Comparison of ENCODE assay signal across 8 cellular contexts in genomic region chr12:69639400-69640016, GRCh38. TPM values are rescaled to one million over a fixed set of nuclear protein-coding genes. Genes with fewer than 3 reads are reported as not detected.
DNase-seq lines count a peak whose midpoint lies in the region; ATAC-seq lines count a peak whose summit lies in the region.

No MANE protein-coding gene starts in this region.

- no peak overlapping the region for H4K8ac ChIP-seq in mesenchymal stem cell (ENCODE audit: low read length)

- no peaks in the 10 kb centered on the region for H3K9me3 ChIP-seq in mesenchymal stem cell (ENCODE audit: control insufficient read depth, low read length)

- H3K36me3 ChIP-seq in mesenchymal stem cell (ENCODE audit: control insufficient read depth in 1 of 2, insufficient read depth in 2 of 2, low read depth in 1 of 2, low read length in 2 of 2) = no peaks in the 10 kb centered on the region

- no peak overlapping the region for H3K23ac ChIP-seq in mesenchymal stem cell (ENCODE audit: low read length in 2 of 2)

- no peak overlapping the region for H2BK15ac ChIP-seq in mesenchymal stem cell (ENCODE audit: low read depth, poor library complexity, severe bottlenecking)

- DNase-seq in AG20443 (ENCODE audit: low spot score) (peak; percentile 91), NCI-H510A (lab: John Stamatoyannopoulos, UW) (peak; percentile 29), dermis microvascular lymphatic vessel endothelial cell (ENCODE audit: low read depth in 2 of 2) (peak; percentile 39 to 69), mesenchymal stem cell (peak; percentile 69)
- DNase-seq in activated CD4-positive, alpha-beta T cell treated with anti-CD3 and anti-CD28 coated beads, Interleukin-2, amount 50 U/mL, for 1 hour = peak; percentile 54
- DNase-seq in stimulated activated CD8-positive, alpha-beta memory T cell treated with anti-CD3 and anti-CD28 coated beads, Interleukin-4, amount 100 ng/mL, for 24 hours (ENCODE audit: low read depth) = peak; percentile 25

- no peaks in the 10 kb centered on the region for H3K4me1 ChIP-seq in mesenchymal stem cell (ENCODE audit: control insufficient read depth, insufficient read depth, low read depth, low read length)

- H3K79me1 ChIP-seq in mesenchymal stem cell (replicated peaks; ENCODE audit: low read length, poor library complexity, severe bottlenecking) = no peaks in the 10 kb centered on the region

- 34% methylated on average over 7 of the region's 12 CpGs for WGBS in mesenchymal stem cell

- H4K91ac ChIP-seq in mesenchymal stem cell (ENCODE audit: low read length) = no peak overlapping the region

- no peak overlapping the region for H2AK5ac ChIP-seq in mesenchymal stem cell (ENCODE audit: low read length, severe bottlenecking)

- peak; percentile 75 for ATAC-seq in GM18519 (IDR thresholded peaks at IDR 0.05; ENCODE audit: low FRiP score, unreplicated experiment)
- ATAC-seq in HG03060 (IDR thresholded peaks at IDR 0.05; ENCODE audit: low read depth, unreplicated experiment) = peak; percentile 76

- H2BK12ac ChIP-seq in mesenchymal stem cell (ENCODE audit: low read length in 2 of 2) = no peak overlapping the region

- H3K18ac ChIP-seq in mesenchymal stem cell (ENCODE audit: low read depth in 1 of 2, low read length in 2 of 2) = no peak overlapping the region

- H3K4ac ChIP-seq in mesenchymal stem cell (ENCODE audit: low read depth in 1 of 2, low read length in 2 of 2) = no peak overlapping the region

- no peak overlapping the region for H2BK120ac ChIP-seq in mesenchymal stem cell (ENCODE audit: low read depth, low read length)

- H3K9ac ChIP-seq in mesenchymal stem cell (ENCODE audit: low read length) = peak overlapping the region; percentile 31

- H3K4me3 ChIP-seq in mesenchymal stem cell (ENCODE audit: insufficient read depth in 1 of 2, low read depth in 1 of 2, low read length in 2 of 2) = no peak overlapping the region

- no peak overlapping the region for H3K27ac ChIP-seq in mesenchymal stem cell (ENCODE audit: low read length, poor library complexity, severe bottlenecking)

- no peak overlapping the region for H3K14ac ChIP-seq in mesenchymal stem cell (ENCODE audit: low read length in 2 of 2)

- no peak overlapping the region for H2AFZ ChIP-seq in mesenchymal stem cell (ENCODE audit: low read depth, low read length)

- no peaks in the 10 kb centered on the region for H3K27me3 ChIP-seq in mesenchymal stem cell (ENCODE audit: control insufficient read depth in 1 of 2, insufficient read depth in 1 of 2, low read length in 2 of 2)

- H3K4me2 ChIP-seq in mesenchymal stem cell (ENCODE audit: low read length, poor library complexity, severe bottlenecking) = no peak overlapping the region

- no peak overlapping the region for H2BK5ac ChIP-seq in mesenchymal stem cell (ENCODE audit: low read depth, low read length, poor library complexity, severe bottlenecking)

RNA-seq across cellular contexts. Expression of gene LRRC10, which starts 28.8 kb away (rescaled TPM):
- total RNA-seq in dermis microvascular lymphatic vessel endothelial cell = not detected in 2 replicates
- polyA plus RNA-seq in mesenchymal stem cell (2013, experiment 1 of 2) = not detected
- not detected for polyA plus RNA-seq in mesenchymal stem cell (2013, experiment 2 of 2)

RNA-seq across cellular contexts. Expression of gene CCT2, which starts 54.2 kb away (rescaled TPM):
- total RNA-seq in dermis microvascular lymphatic vessel endothelial cell = 227 and 251 TPM in 2 replicates
- 186 TPM for polyA plus RNA-seq in mesenchymal stem cell (2013, experiment 1 of 2)
- 194 TPM for polyA plus RNA-seq in mesenchymal stem cell (2013, experiment 2 of 2)

RNA-seq across cellular contexts. Expression of gene BEST3, which starts 59.6 kb away (rescaled TPM):
- under 0.01 and 0.25 TPM in 2 replicates for total RNA-seq in dermis microvascular lymphatic vessel endothelial cell
- polyA plus RNA-seq in mesenchymal stem cell (2013, experiment 1 of 2) = 0.25 TPM
- 0.07 TPM for polyA plus RNA-seq in mesenchymal stem cell (2013, experiment 2 of 2)

Comparison
In these comparisons a context has a peak if more than half of its experiments do, and no peak if none do; other contexts are left out.
1. DNase-seq: peak in every context shown above with its lines; median percentile 91 in AG20443; 69 in mesenchymal stem cell; 54 in activated CD4-positive, alpha-beta T cell treated with anti-CD3 and anti-CD28 coated beads, Interleukin-2, amount 50 U/mL, for 1 hour; 54 in dermis microvascular lymphatic vessel endothelial cell; 29 in NCI-H510A; 25 in stimulated activated CD8-positive, alpha-beta memory T cell treated with anti-CD3 and anti-CD28 coated beads, Interleukin-4, amount 100 ng/mL, for 24 hours.